ENCODE assay signal across 8 cellular contexts in the genomic region with DNA sequence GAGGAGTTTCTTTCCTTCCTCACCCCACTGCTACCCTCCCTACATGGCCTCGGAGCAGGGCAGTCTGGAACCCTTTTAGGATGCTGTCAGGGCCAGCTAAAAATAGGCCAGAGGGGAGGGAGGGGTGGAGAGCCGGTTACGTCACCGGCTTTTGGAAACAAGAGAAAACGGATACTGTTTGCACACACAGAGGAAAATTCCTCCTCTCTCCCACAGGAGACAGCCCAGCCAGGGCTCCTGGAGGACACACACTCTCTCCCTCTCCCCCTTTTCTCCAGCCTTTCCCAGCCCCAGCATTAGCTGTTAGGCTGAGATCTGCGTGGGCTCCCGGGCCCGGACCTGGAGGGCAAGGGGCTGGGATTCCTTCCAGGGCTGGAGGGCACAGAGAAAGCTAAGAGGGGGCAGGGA. TPM values are rescaled to one million over a fixed set of nuclear protein-coding genes. Genes with fewer than 3 reads are reported as not detected.
A peak's percentile ranks its signal among the peaks of the same experiment; 100 is the strongest.
DNase-seq lines count a peak whose midpoint lies in the region; TF ChIP-seq lines count a peak whose summit lies in the region.

No MANE protein-coding gene starts in this region.

- peak; percentile 61 for DNase-seq in AG04450 (ENCODE audit: low read depth, low spot score)
- DNase-seq in NCI-H2107 treated with DMSO at 0.1 percent for 48 hours (lab: John Stamatoyannopoulos, UW; ENCODE audit: unreplicated experiment) = peak; percentile 47
- DNase-seq in dorsolateral prefrontal cortex = peak in 9 of 10 donors; percentile 73 to 90 (median 79)
- peak; percentile 92 to 96 for DNase-seq in uterus
- DNase-seq in KG1 (lab: John Stamatoyannopoulos, UW) = no peak
- no peak for DNase-seq in NOMO-1 (lab: John Stamatoyannopoulos, UW; ENCODE audit: unreplicated experiment in 2 of 2)
- no peak for DNase-seq in NCI-H774 (lab: John Stamatoyannopoulos, UW)

- no peaks in the 10 kb centered on the region; the same call in 1 of the 2 replicates for H3K9me3 ChIP-seq in AG04450 (ENCODE audit: control insufficient read depth, insufficient read depth, low read length)
- no peaks in the 10 kb centered on the region for H3K9me3 ChIP-seq in mesodermal cell (ENCODE audit: control insufficient read depth, low read length)
- H3K9me3 ChIP-seq in uterus = no peaks in the 10 kb centered on the region

- peak; percentile 72 to 88 for TF ChIP-seq POLR2A in uterus (IDR thresholded peaks at IDR 0.05)

- H3K27me3 ChIP-seq in AG04450 (ENCODE audit: control insufficient read depth, insufficient read depth, low read length) (no peaks in the 10 kb centered on the region), dorsolateral prefrontal cortex (no peaks in the 10 kb centered on the region), uterus (no peaks in the 10 kb centered on the region)

- peaks cover 17% of the 10 kb centered on the region for H3K36me3 ChIP-seq in mesodermal cell (ENCODE audit: control insufficient read depth, insufficient read depth, low read length)
- H3K36me3 ChIP-seq in uterus = no peaks in the 10 kb centered on the region

- peak; percentile 37 for TF ChIP-seq CTCF in AG04450 (IDR thresholded peaks at IDR 0.05; ENCODE audit: low read depth, low read length)
- TF ChIP-seq CTCF in dorsolateral prefrontal cortex (IDR thresholded peaks at IDR 0.05 in 54 of 56, conservative IDR thresholded peaks at IDR 0.05 in 2 of 56; ENCODE audit: low read depth in 1 of 56, partially characterized antibody in 56 of 56) = peak in 10 of 56 donors; percentile 8 to 30 (median 15)
- TF ChIP-seq CTCF in uterus (IDR thresholded peaks at IDR 0.05) = peak in 3 of 4 experiments; percentile 6 to 59 (median 35)

- H3K27ac ChIP-seq in AG04450 (ENCODE audit: low read depth, low read length) (peak overlapping the region; percentile 91), dorsolateral prefrontal cortex (peak overlapping the region; percentile 76 to 98 (median 93)), mesodermal cell (ENCODE audit: low read depth, low read length, severe bottlenecking) (peak overlapping the region; percentile 89), uterus (peak overlapping the region; percentile 92 to 99)

- H3K4me1 ChIP-seq in mesodermal cell (ENCODE audit: control insufficient read depth, insufficient read depth, low read length, poor library complexity, severe bottlenecking) (peaks cover 56% of the 10 kb centered on the region), uterus (peaks cover 12 to 26% of the 10 kb centered on the region in 2 donors)

- intact Hi-C loops in dorsolateral prefrontal cortex (cut with DNase I) = no loop called here
- intact Hi-C loops in uterus (cut with DNase I; ENCODE audit: low total_unique reads) = no loop called here

- CTCF ChIA-PET in AG04450 (lab: Charles Lee) = interaction anchor here (0.6 to 3.1 kb wide), 5 partner anchors 10 to 241 kb away, joined by 3 to 34 read pairs (median 4); no protein-coding TSS in a partner anchor

- 59 to 80% methylated on average over 1 to 5 of the region's 8 CpGs for WGBS in mesodermal cell (ENCODE audit: insufficient coverage in 2 of 2), 2 experiments

- POLR2A ChIA-PET in AG04450 (lab: Yijun Ruan, JAX) = interaction anchor here (0.5 to 1.5 kb wide), 2 partner anchors 34 to 287 kb away, joined by 3 to 5 read pairs; partner anchors contain the start of gene IFFO2

- H3K4me3 ChIP-seq in AG04450 (ENCODE audit: low read depth, low read length) (peak overlapping the region; percentile 27; the same call in 1 of the 2 replicates), dorsolateral prefrontal cortex (peak overlapping the region in 32 of 59 donors; percentile 1 to 36 (median 18)), mesodermal cell (ENCODE audit: extremely low read depth, insufficient read depth, low read length, poor library complexity, severe bottlenecking) (no peak overlapping the region), uterus (no peak overlapping the region)

RNA-seq across cellular contexts. Expression of gene ALDH4A1, which starts 20.0 kb away (rescaled TPM):
- 8.8 and 14.7 TPM in 2 replicates for polyA plus RNA-seq in AG04450 (2011; rRNA removed)
- polyA minus RNA-seq in AG04450 (2011; rRNA and poly(A)+ RNA removed) = 8.3 and 10.4 TPM in 2 replicates
- total RNA-seq in dorsolateral prefrontal cortex (100 to 1,000 TPM in 1 of 120 experiments, 10 to 100 TPM in 119; 16.8 to 112 (median 40.4) TPM), uterus (10 to 100 TPM in 2 of 4 donors, 1 to 10 TPM in 2; 2.6 to 18.5 (median 10.3) TPM)
- polyA plus RNA-seq in mesodermal cell (2013, experiment 1 of 2) = 13.2 TPM
- 12.6 TPM for polyA plus RNA-seq in mesodermal cell (2013, experiment 2 of 2)

RNA-seq across cellular contexts. Expression of gene IFFO2, which starts 34.2 kb away (rescaled TPM):
- polyA plus RNA-seq in AG04450 (2011; rRNA removed) = 6.8 and 7.8 TPM in 2 replicates
- 13.7 and 15.2 TPM in 2 replicates for polyA minus RNA-seq in AG04450 (2011; rRNA and poly(A)+ RNA removed)
- total RNA-seq in dorsolateral prefrontal cortex = 10 to 100 TPM; 15.3 to 36.0 (median 21.7) TPM
- polyA plus RNA-seq in mesodermal cell (2013, experiment 1 of 2) = 17.6 TPM
- polyA plus RNA-seq in mesodermal cell (2013, experiment 2 of 2) = 11.7 TPM
- total RNA-seq in uterus = 10 to 100 TPM in 1 of 4 donors, 1 to 10 TPM in 3; 4.1 to 19.4 (median 7.3) TPM

Comparison
In these comparisons a context has a peak if more than half of its experiments do, and no peak if none do; other contexts are left out.
1. DNase-seq: peak in AG04450 (single experiment), NCI-H2107 treated with DMSO at 0.1 percent for 48 hours (single experiment), dorsolateral prefrontal cortex (9 of 10) and uterus (2 of 2); none in KG1 (single experiment), NOMO-1 (0 of 2) and NCI-H774 (single experiment).
2. H3K4me3 ChIP-seq: peak in AG04450 (single experiment) and dorsolateral prefrontal cortex (32 of 59); none in mesodermal cell (single experiment) and uterus (0 of 2).
3. Peak in every context shown above with its lines, with median percentiles within 50 percentile points of each other: H3K27ac ChIP-seq.